Comparison of ENCODE assay signal across 15 cellular contexts in the genomic region with DNA sequence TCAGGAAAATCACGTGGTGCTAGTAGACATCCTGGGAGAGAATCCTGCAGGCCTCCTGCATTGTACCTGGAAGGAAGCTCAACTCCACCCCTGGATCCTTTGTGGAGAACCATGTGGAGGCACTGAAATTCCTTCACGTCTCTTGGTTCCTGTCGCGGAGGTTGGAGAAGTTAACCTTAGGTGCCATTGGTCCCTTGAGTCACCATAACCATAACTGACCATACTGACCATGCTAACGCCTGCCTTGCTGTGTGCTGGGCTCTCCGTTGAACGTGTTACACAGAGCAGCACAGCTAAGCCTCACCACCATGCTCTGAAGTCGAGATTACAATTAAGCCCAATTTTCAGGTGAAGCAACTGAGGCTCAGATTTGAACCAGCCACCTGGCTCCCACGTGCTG. TPM values are rescaled to one million over a fixed set of nuclear protein-coding genes. Genes with fewer than 3 reads are reported as not detected.
DNase-seq lines count a peak whose midpoint lies in the region; ATAC-seq and TF ChIP-seq lines count a peak whose summit lies in the region.
"Had no signal": no experiment of that assay in that cellular context is flagged by ENCODE, and none has a peak within 500 bp of the region (broad histone marks: within the 10 kb centered on the region; RNA-seq: fewer than 3 reads in every experiment).

No MANE protein-coding gene starts in this region.

- H3K27me3 Mint-ChIP-seq in H9 (ENCODE audit: low read depth) (no peaks in the 10 kb centered on the region), chondrocyte (ENCODE audit: low read depth) (no peaks in the 10 kb centered on the region)

- H2BK5ac ChIP-seq in H9 (ENCODE audit: insufficient read length, low read length): no peak overlapping the region

- H3K18ac ChIP-seq in H9 (ENCODE audit: insufficient read length, low read depth, low read length): no peak overlapping the region

- no peak overlapping the region for H4K5ac ChIP-seq in H9 (ENCODE audit: insufficient read length, low read depth, low read length)

- WGBS in H9 (ENCODE audit: extremely low coverage, insufficient read length, low lambda C conversion rate): no CpG with 5 or more reads among the region's 9 CpGs

- TF ChIP-seq CTCF in H9 (conservative IDR thresholded peaks at IDR 0.05) (no peak), chondrocyte (IDR thresholded peaks at IDR 0.05) (no peak), tibial artery (IDR thresholded peaks at IDR 0.05) (no peak), brain microvascular endothelial cell (IDR thresholded peaks at IDR 0.05; ENCODE audit: low read depth, low read length, missing control alignments) (no peak)

- peak overlapping the region; percentile 27 for H4K8ac ChIP-seq in H9 (replicated peaks; ENCODE audit: insufficient read length, low read depth, low read length)

- no peaks in the 10 kb centered on the region for H3K9me3 ChIP-seq in H9 (ENCODE audit: control insufficient read depth, low read depth, low read length)
- no peaks in the 10 kb centered on the region for H3K9me3 ChIP-seq in tibial artery
- H3K9me3 ChIP-seq: BLaER1 treated with 17β-estradiol and CSF1 and Interleukin-3, amounts not matched to agents 10 nM and 100 nM; HAP-1 had no signal

- no peak overlapping the region for H3T11ph ChIP-seq in H9 (ENCODE audit: low read length)

- DNase-seq in H9: no peak
- DNase-seq in chondrocyte (ENCODE audit: low spot score): peak; percentile 20
- peak; percentile 51 for DNase-seq in mesenteric fat pad (ENCODE audit: low spot score)
- DNase-seq in tibial artery: peak; percentile 5 to 31
- DNase-seq in brain microvascular endothelial cell: no peak
- DNase-seq in NAMALWA (ENCODE audit: low spot score): no peak
- DNase-seq: ACHN; CD4-positive, CD25-positive, alpha-beta regulatory T cell; DMS53; GF-D8; GOT3 had no signal

- no peak overlapping the region for H2BK120ac ChIP-seq in H9 (ENCODE audit: low read depth, low read length, poor library complexity, severe bottlenecking)

- no peak overlapping the region for H2BK15ac ChIP-seq in H9 (ENCODE audit: low read depth, low read length)

- no peak overlapping the region for H2BK20ac ChIP-seq in H9 (ENCODE audit: low read depth, low read length, poor library complexity, severe bottlenecking)

- peaks cover 0 to 7% (median 3%) of the 10 kb centered on the region in 3 experiments; a peak in 1 of 7 replicates for H3K36me3 Mint-ChIP-seq in H9 (ENCODE audit: insufficient read depth in 1 of 3, low read depth in 3 of 3)
- H3K36me3 Mint-ChIP-seq in chondrocyte (ENCODE audit: low read depth): peaks cover 5% of the 10 kb centered on the region
- H3K36me3 Mint-ChIP-seq: CD4-positive, CD25-positive, alpha-beta regulatory T cell had no signal

- no peaks in the 10 kb centered on the region for H4K20me1 ChIP-seq in H9 (ENCODE audit: control insufficient read depth, insufficient read depth, insufficient read length)

- H2AK5ac ChIP-seq in H9 (ENCODE audit: insufficient read length, low read length): no peak overlapping the region

- H3K4me1 Mint-ChIP-seq in H9 (peaks cover 0 to 17% of the 10 kb centered on the region in 2 experiments; a peak in 3 of 4 replicates), chondrocyte (ENCODE audit: low read depth) (peaks cover 50% of the 10 kb centered on the region)
- H3K4me1 Mint-ChIP-seq: CD4-positive, CD25-positive, alpha-beta regulatory T cell had no signal

- no peak overlapping the region for H3K4me3 Mint-ChIP-seq in H9
- no peak overlapping the region for H3K4me3 Mint-ChIP-seq in chondrocyte (ENCODE audit: unreplicated experiment)
- H3K4me3 Mint-ChIP-seq: CD4-positive, CD25-positive, alpha-beta regulatory T cell had no signal

- H3K4ac ChIP-seq in H9 (ENCODE audit: low read depth, low read length): no peak overlapping the region

- no peak overlapping the region for H2AFZ ChIP-seq in H9 (ENCODE audit: low read length)

- no peak for ATAC-seq in HG03439 (IDR thresholded peaks at IDR 0.05; ENCODE audit: unreplicated experiment)

- no peaks in the 10 kb centered on the region for H3K9me3 Mint-ChIP-seq in H9
- H3K9me3 Mint-ChIP-seq in chondrocyte (ENCODE audit: low read depth): no peaks in the 10 kb centered on the region
- H3K9me3 Mint-ChIP-seq: CD4-positive, CD25-positive, alpha-beta regulatory T cell had no signal

- no peak overlapping the region for H3K23ac ChIP-seq in H9 (ENCODE audit: insufficient read length, low read depth, low read length)

- no peak overlapping the region for H4K91ac ChIP-seq in H9 (ENCODE audit: insufficient read length, low read depth, low read length)

- intact Hi-C loops in tibial artery (cut with DNase I; ENCODE audit: low total_unique reads): no loop called here

- H3K4me2 ChIP-seq in H9 (ENCODE audit: insufficient read depth, insufficient read length, low read length): no peak overlapping the region
- H3K4me2 ChIP-seq: BLaER1 treated with 17β-estradiol and CSF1 and Interleukin-3, amounts not matched to agents 10 nM and 100 nM had no signal

- no peak overlapping the region for H3K9ac ChIP-seq in H9 (ENCODE audit: extremely low read depth, insufficient read length, low read length)
- H3K9ac ChIP-seq: BLaER1 treated with 17β-estradiol and CSF1 and Interleukin-3, amounts not matched to agents 10 nM and 100 nM had no signal

- H3K27ac ChIP-seq in H9 (ENCODE audit: insufficient read length, low read depth, low read length): no peak overlapping the region
- no peak overlapping the region for H3K27ac ChIP-seq in tibial artery
- H3K27ac ChIP-seq in brain microvascular endothelial cell: no peak overlapping the region
- H3K27ac ChIP-seq: BLaER1 treated with 17β-estradiol and CSF1 and Interleukin-3, amounts not matched to agents 10 nM and 100 nM; HL-60 had no signal

- H3K4me1 ChIP-seq in H9 (ENCODE audit: insufficient read depth, low read length) (no peaks in the 10 kb centered on the region), tibial artery (peaks cover 0 to 25% (median 18%) of the 10 kb centered on the region in 4 donors)

- no peaks in the 10 kb centered on the region for H3K79me2 ChIP-seq in H9 (ENCODE audit: insufficient read depth, low read length)

- in situ Hi-C loops in brain microvascular endothelial cell (cut with HindIII; ENCODE audit: low pct_ligation_motif_present, low sequenced_read_pairs): no loop called here

- no peak overlapping the region for H3K56ac ChIP-seq in H9 (ENCODE audit: insufficient read length, low read depth, low read length)

- no peak overlapping the region for H2BK12ac ChIP-seq in H9 (ENCODE audit: insufficient read length, low read depth, low read length)

- H3K36me3 ChIP-seq in tibial artery (no peaks in the 10 kb centered on the region), brain microvascular endothelial cell (replicated peaks) (no peaks in the 10 kb centered on the region)
- H3K36me3 ChIP-seq: HAP-1 had no signal

- H3K27ac Mint-ChIP-seq in H9 (no peak overlapping the region), chondrocyte (ENCODE audit: unreplicated experiment) (no peak overlapping the region)
- H3K27ac Mint-ChIP-seq: CD4-positive, CD25-positive, alpha-beta regulatory T cell had no signal

- no peaks in the 10 kb centered on the region for H3K79me1 ChIP-seq in H9 (ENCODE audit: insufficient read depth, low read depth, low read length, poor library complexity, severe bottlenecking)

- H3K23me2 ChIP-seq in H9 (ENCODE audit: insufficient read length, low read depth, low read length, poor library complexity, severe bottlenecking): no peaks in the 10 kb centered on the region

- H3K4me3 ChIP-seq in tibial artery: no peak overlapping the region
- H3K4me3 ChIP-seq in brain microvascular endothelial cell (ENCODE audit: low read depth, low read length): no peak overlapping the region
- H3K4me3 ChIP-seq: BLaER1 treated with 17β-estradiol and CSF1 and Interleukin-3, amounts not matched to agents 10 nM and 100 nM; HAP-1 had no signal

- H3K14ac ChIP-seq in H9 (ENCODE audit: insufficient read depth, low read length): no peak overlapping the region

- H3K27me3 ChIP-seq in H9 (ENCODE audit: insufficient read depth, low read length) (no peaks in the 10 kb centered on the region), tibial artery (no peaks in the 10 kb centered on the region), brain microvascular endothelial cell (replicated peaks) (no peaks in the 10 kb centered on the region)
- H3K27me3 ChIP-seq: BLaER1 treated with 17β-estradiol and CSF1 and Interleukin-3, amounts not matched to agents 10 nM and 100 nM had no signal

RNA-seq across cellular contexts. Expression of gene C14orf132, which starts 18.6 kb away (rescaled TPM):
- total RNA-seq in H9 (2021) (5.7 and 7.7 TPM in 2 replicates), chondrocyte (33.0 to 99.3 TPM (median 33.2 TPM) in 3 replicates), mesenteric fat pad (2.7 TPM)

Comparison
In these comparisons a context has a peak if more than half of its experiments do, and no peak if none do; other contexts are left out.
1. DNase-seq: peak in chondrocyte (single experiment), mesenteric fat pad (single experiment) and tibial artery (2 of 2); none in H9 (single experiment), brain microvascular endothelial cell (single experiment) and NAMALWA (single experiment).